Comparison of ENCODE assay signal across 17 cellular contexts in the genomic region with DNA sequence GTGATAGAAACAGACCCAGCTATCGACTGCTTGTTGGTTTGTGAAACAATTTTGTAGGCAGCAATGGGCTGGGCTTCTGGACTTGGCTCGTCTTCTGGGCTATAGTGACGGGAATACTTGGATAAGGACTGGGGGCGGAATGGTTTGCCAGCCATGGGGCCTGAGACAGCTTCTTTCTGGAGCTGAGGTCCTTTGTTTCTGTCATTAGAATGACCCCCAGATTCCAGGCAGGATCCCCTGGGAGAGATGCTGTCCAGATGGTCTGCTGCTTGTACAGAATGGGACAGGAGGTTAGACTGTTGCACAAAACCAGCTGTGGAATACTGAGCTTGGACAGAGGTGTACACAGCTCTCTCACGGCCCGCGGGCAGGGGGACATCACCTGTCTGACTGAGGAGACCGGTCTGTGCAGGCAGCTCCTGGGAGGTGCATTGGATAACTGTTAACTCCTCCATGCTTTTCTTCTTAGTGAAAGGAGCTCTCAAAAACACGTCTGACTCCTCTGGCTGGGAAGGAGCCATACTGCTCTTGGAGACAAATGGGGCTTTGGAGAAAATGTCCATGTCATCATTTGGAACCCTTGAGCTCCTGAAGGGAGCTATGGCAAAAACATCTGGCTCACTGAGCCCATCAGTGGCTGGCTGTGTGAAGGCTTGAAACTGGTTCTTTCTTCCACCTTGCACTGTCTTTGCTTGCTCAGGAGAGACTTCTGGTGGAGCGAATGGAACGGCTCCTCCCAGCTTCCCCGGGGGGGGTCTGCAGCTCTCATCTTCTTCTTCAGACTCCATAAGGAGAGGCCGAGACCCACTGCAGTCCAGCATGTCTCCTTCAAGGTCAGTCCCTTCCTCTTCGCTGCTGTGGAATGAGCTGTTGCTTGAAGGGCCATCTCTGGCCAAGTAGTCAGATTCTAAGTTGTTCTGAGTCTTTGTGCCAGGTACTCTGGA. TPM values are rescaled to one million over a fixed set of nuclear protein-coding genes. Genes with fewer than 3 reads are reported as not detected.
DNase-seq lines count a peak whose midpoint lies in the region; ATAC-seq and TF ChIP-seq lines count a peak whose summit lies in the region.
"Had no signal": no experiment of that assay in that cellular context is flagged by ENCODE, and none has a peak within 500 bp of the region (broad histone marks: within the 10 kb centered on the region; RNA-seq: fewer than 3 reads in every experiment).

No MANE protein-coding gene starts in this region.

- H3K9ac ChIP-seq in smooth muscle cell (ENCODE audit: low read depth): no peak overlapping the region

- H4K20me1 ChIP-seq in smooth muscle cell (ENCODE audit: low read depth): no peaks in the 10 kb centered on the region

- H2AFZ ChIP-seq in smooth muscle cell (ENCODE audit: low read depth): no peak overlapping the region

- peaks cover 5% of the 10 kb centered on the region for H3K36me3 ChIP-seq in smooth muscle cell (ENCODE audit: low read depth)

- no peaks in the 10 kb centered on the region for H3K79me2 ChIP-seq in smooth muscle cell (ENCODE audit: low read depth)

- H3K27ac ChIP-seq in RWPE1 (peak overlapping the region; percentile 6; the same call in 1 of the 2 replicates), epithelial cell of prostate (peak overlapping the region; percentile 74), right cardiac atrium (ENCODE audit: low read length) (no peak overlapping the region), smooth muscle cell (ENCODE audit: low read depth) (peak overlapping the region; percentile 64)

- no peak overlapping the region for H3K4me2 ChIP-seq in smooth muscle cell

- POLR2A ChIA-PET in RWPE1 (lab: Yijun Ruan, JAX; ENCODE audit: low non-redundant PET): no interaction called here

- H3K9me3 ChIP-seq in right cardiac atrium (ENCODE audit: control insufficient read depth, low read length) (no peaks in the 10 kb centered on the region), smooth muscle cell (replicated peaks; ENCODE audit: low read depth) (no peaks in the 10 kb centered on the region)

- H3F3A ChIP-seq in smooth muscle cell (ENCODE audit: low read depth): no peaks in the 10 kb centered on the region

- intact Hi-C loops in right cardiac atrium (cut with DNase I): no loop called here

- DNase-seq in RWPE1 (ENCODE audit: low spot score) (no peak), epithelial cell of prostate (ENCODE audit: low read depth, low spot score) (no peak), right cardiac atrium (peak; percentile 76 to 87 (median 83)), smooth muscle cell (lab: John Stamatoyannopoulos, UW; ENCODE audit: unreplicated experiment) (no peak), DMS53 treated with DMSO at 0.1 percent for 48 hours (lab: John Stamatoyannopoulos, UW; ENCODE audit: unreplicated experiment) (no peak), UCSD-AML1 (lab: John Stamatoyannopoulos, UW; ENCODE audit: unreplicated experiment) (no peak)
- no peak for DNase-seq in stimulated activated CD4-positive, alpha-beta T cell treated with anti-CD3 and anti-CD28 coated beads, Interleukin-1b, Interleukin-23, amount 100 ng/mL, for 48 hours
- DNase-seq: activated CD4-positive, alpha-beta T cell treated with anti-CD3 and anti-CD28 coated beads, Interleukin-2, amount 50 U/mL, for 48 hours; dermis blood vessel endothelial cell; mesendoderm; NCI-H2029; NCI-H526; occipital lobe; stimulated activated naive CD4-positive, alpha-beta T cell treated with Interleukin-2 at 50 U/mL for 16 hours had no signal

- H3K4me1 ChIP-seq in right cardiac atrium (ENCODE audit: control insufficient read depth, insufficient read depth, low read length) (no peaks in the 10 kb centered on the region), smooth muscle cell (ENCODE audit: low read depth) (no peaks in the 10 kb centered on the region)

- H3K4me3 ChIP-seq in right cardiac atrium (ENCODE audit: low read length) (no peak overlapping the region), smooth muscle cell (no peak overlapping the region)

- ATAC-seq in right cardiac atrium: peak; percentile 83 to 84
- no peak for ATAC-seq in HG03439 (IDR thresholded peaks at IDR 0.05; ENCODE audit: unreplicated experiment)
- ATAC-seq: HCT116, SK-N-SH treated with all-trans-retinoic acid at 6 μM for 48 hours had no signal

- CTCF ChIA-PET in RWPE1 (lab: Yijun Ruan, JAX): interaction anchor here (0.6 kb wide), 1 partner anchor 24 kb away, joined by 5 read pairs; no protein-coding TSS in a partner anchor

- TF ChIP-seq CTCF in RWPE1 (conservative IDR thresholded peaks at IDR 0.05; ENCODE audit: low read depth) (no peak), smooth muscle cell (IDR thresholded peaks at IDR 0.05; ENCODE audit: borderline replicate concordance, insufficient read depth, poor library complexity, severe bottlenecking) (no peak)

- WGBS in right cardiac atrium: 77% methylated on average over 14 of the region's 14 CpGs
- WGBS in smooth muscle cell (ENCODE audit: low lambda C conversion rate): 91% methylated on average over 14 of the region's 14 CpGs

- no peaks in the 10 kb centered on the region for H3K27me3 ChIP-seq in right cardiac atrium (ENCODE audit: control insufficient read depth, insufficient read depth)
- H3K27me3 ChIP-seq in smooth muscle cell (ENCODE audit: low read depth): no peaks in the 10 kb centered on the region

RNA-seq across cellular contexts. Expression of a gene that starts 28.6 kb away (rescaled TPM):
- total RNA-seq in right cardiac atrium (10 to 100 TPM; 50.1 to 57.5 (median 52.4) TPM), smooth muscle cell (40.2 and 43.0 TPM in 2 replicates)
- polyA plus RNA-seq in right cardiac atrium (62.5 TPM), smooth muscle cell (62.0 and 67.7 TPM in 2 replicates)

Comparison
In these comparisons a context has a peak if more than half of its experiments do, and no peak if none do; other contexts are left out.
1. DNase-seq: peak in right cardiac atrium (3 of 3); none in RWPE1 (single experiment), epithelial cell of prostate (single experiment), smooth muscle cell (single experiment), DMS53 treated with DMSO at 0.1 percent for 48 hours (single experiment), UCSD-AML1 (single experiment) and stimulated activated CD4-positive, alpha-beta T cell treated with anti-CD3 and anti-CD28 coated beads, Interleukin-1b, Interleukin-23, amount 100 ng/mL, for 48 hours (single experiment).